13 cellular contexts compared by ENCODE assay signal in genomic region chr16:31338166-31338685, GRCh38. TPM values are rescaled to one million over a fixed set of nuclear protein-coding genes. Genes with fewer than 3 reads are reported as not detected.
A peak's percentile ranks its signal among the peaks of the same experiment; 100 is the strongest.
DNase-seq lines count a peak whose midpoint lies in the region; ATAC-seq, FAIRE-seq and TF ChIP-seq lines count a peak whose summit lies in the region.
"Not testable (repeated sequence)": the region's sequence is repeated elsewhere in the genome, so short reads cannot be mapped to it uniquely, and the experiment has no call there.
"Had no signal": no experiment of that assay in that cellular context is flagged by ENCODE, and none has a peak within 500 bp of the region (broad histone marks: within the 10 kb centered on the region; RNA-seq: fewer than 3 reads in every experiment).

No MANE protein-coding gene starts in this region.

- TF ChIP-seq POLR2A in HepG2 (IDR thresholded peaks at IDR 0.05; ENCODE audit: insufficient read depth in 1 of 2, low read depth in 2 of 2, low read length in 2 of 2); testis (IDR thresholded peaks at IDR 0.05): not testable (repeated sequence)

- FAIRE-seq in HepG2 (lab: Jason Lieb, UNC): not testable (repeated sequence)

- DNase-seq in CD8-positive, alpha-beta T cell: peak in 5 of 7 experiments; percentile 28 to 81 (median 50)
- DNase-seq in activated CD4-positive, alpha-beta T cell treated with anti-CD3 and anti-CD28 coated beads, Interleukin-2, amount 10 ng/mL, durations not matched to agents 24 days and 14 days: peak; percentile 69
- DNase-seq in activated effector memory CD4-positive, alpha-beta T cell treated with anti-CD3 and anti-CD28 coated beads, Interleukin-2, amount 50 U/mL, for 16 hours: peak; percentile 41
- DNase-seq in HepG2 (ENCODE audit: low spot score): not testable (repeated sequence)
- DNase-seq in natural killer cell (peak; percentile 10), testis (peak; percentile 13)

- BruUV-seq in HepG2 (replicated peaks; lab: Mats Ljungman, UMichigan): not testable (repeated sequence)

- in situ Hi-C loops in HepG2 (cut with HindIII; ENCODE audit: extremely low pct_ligation_motif_present, low pct_unique_long_range_greater_than_20kb): not testable (repeated sequence)

- peak overlapping the region; percentile 88 for H3K27ac Mint-ChIP-seq in CD8-positive, alpha-beta T cell
- not testable (repeated sequence) for H3K27ac Mint-ChIP-seq in activated CD4-positive, alpha-beta T cell treated with anti-CD3 and anti-CD28 coated beads, Interleukin-2, amount 10 ng/mL, durations not matched to agents 24 days and 14 days; natural killer cell
- peak overlapping the region; percentile 54 for H3K27ac Mint-ChIP-seq in activated naive CD8-positive, alpha-beta T cell

- not testable (repeated sequence) for H3K9me3 ChIP-seq in CD8-positive, alpha-beta T cell (ENCODE audit: low read length); HepG2 (ENCODE audit: low read length); testis

- not testable (repeated sequence) for H3K79me2 ChIP-seq in HepG2 (ENCODE audit: insufficient read depth, low read length)

- WGBS in HepG2 (ENCODE audit: low lambda C conversion rate): 3% methylated on average over 4 of the region's 4 CpGs
- WGBS in testis, 2 donors: 70 to 80% methylated on average over 4 of the region's 4 CpGs

- not testable (repeated sequence) for H3K9me3 Mint-ChIP-seq in CD8-positive, alpha-beta T cell; activated CD4-positive, alpha-beta T cell treated with anti-CD3 and anti-CD28 coated beads, Interleukin-2, amount 10 ng/mL, durations not matched to agents 24 days and 14 days; activated naive CD8-positive, alpha-beta T cell (ENCODE audit: low read depth); natural killer cell

- H4K20me1 ChIP-seq in HepG2 (ENCODE audit: insufficient read depth, low read length): not testable (repeated sequence)

- not testable (repeated sequence) for H3K27ac ChIP-seq in CD8-positive, alpha-beta T cell (ENCODE audit: low read depth, low read length); HepG2 (ENCODE audit: extremely low read length, insufficient read depth, low read length); testis

- not testable (repeated sequence) for TF ChIP-seq RAD21 in HepG2 (CRISPR knock-in tag; IDR thresholded peaks at IDR 0.05)

- not testable (repeated sequence) for H3K27me3 Mint-ChIP-seq in CD8-positive, alpha-beta T cell (ENCODE audit: low read depth); activated naive CD8-positive, alpha-beta T cell
- peaks cover 26% of the 10 kb centered on the region for H3K27me3 Mint-ChIP-seq in activated CD4-positive, alpha-beta T cell treated with anti-CD3 and anti-CD28 coated beads, Interleukin-2, amount 10 ng/mL, durations not matched to agents 24 days and 14 days
- H3K27me3 Mint-ChIP-seq in natural killer cell (ENCODE audit: low read depth in 2 of 2): peaks cover 18 to 28% of the 10 kb centered on the region in 2 donors

- H3K36me3 Mint-ChIP-seq in CD8-positive, alpha-beta T cell; activated CD4-positive, alpha-beta T cell treated with anti-CD3 and anti-CD28 coated beads, Interleukin-2, amount 10 ng/mL, durations not matched to agents 24 days and 14 days (ENCODE audit: low read depth); activated naive CD8-positive, alpha-beta T cell; natural killer cell: not testable (repeated sequence)

- not testable (repeated sequence) for H3K4me2 ChIP-seq in HepG2 (ENCODE audit: low read depth, low read length)

- not testable (repeated sequence) for H3K27me3 ChIP-seq in CD8-positive, alpha-beta T cell (ENCODE audit: insufficient read depth, low read length); testis
- H3K27me3 ChIP-seq in HepG2 (ENCODE audit: control insufficient read depth in 1 of 2, insufficient read depth in 2 of 2, low read length in 2 of 2): peaks cover 1 to 30% of the 10 kb centered on the region in 2 experiments

- not testable (repeated sequence) for TF ChIP-seq EP300 in HepG2 (IDR thresholded peaks at IDR 0.05; ENCODE audit: low read depth in 2 of 2, low read length in 2 of 2); HepG2 (CRISPR knock-in tag; IDR thresholded peaks at IDR 0.05; ENCODE audit: borderline replicate concordance)

- peak overlapping the region; percentile 65 for H3K4me3 Mint-ChIP-seq in CD8-positive, alpha-beta T cell
- H3K4me3 Mint-ChIP-seq in activated CD4-positive, alpha-beta T cell treated with anti-CD3 and anti-CD28 coated beads, Interleukin-2, amount 10 ng/mL, durations not matched to agents 24 days and 14 days; natural killer cell: not testable (repeated sequence)
- H3K4me3 Mint-ChIP-seq in activated naive CD8-positive, alpha-beta T cell: peak overlapping the region; percentile 70

- POLR2A ChIA-PET in CD8-positive, alpha-beta T cell (lab: Charles Lee): interaction anchor here (1.0 kb wide), 1 partner anchor 11 kb away, joined by 3 read pairs; no protein-coding TSS in a partner anchor
- POLR2A ChIA-PET in HepG2 (lab: Yijun Ruan, JAX): not testable (repeated sequence)

- ATAC-seq in CD8-positive, alpha-beta T cell; HepG2; natural killer cell: not testable (repeated sequence)

- intact Hi-C loops in CD8-positive, alpha-beta T cell (cut with DNase I, micrococcal nuclease): loop anchor here in 1 of 2 experiments (10.0 kb wide), 2 partner anchors 153 to 193 kb away; partner anchors contain the start of gene FUS
- intact Hi-C loops in activated CD4-positive, alpha-beta T cell treated with anti-CD3 and anti-CD28 coated beads, Interleukin-2, amount 10 ng/mL, durations not matched to agents 24 days and 14 days (cut with micrococcal nuclease); HepG2 (cut with micrococcal nuclease; ENCODE audit: unreplicated experiment); testis (cut with DNase I; ENCODE audit: low total_unique reads): not testable (repeated sequence)
- intact Hi-C loops in natural killer cell (cut with micrococcal nuclease): loop anchor here (10.0 kb wide), 1 partner anchor 97 kb away; no protein-coding TSS in a partner anchor

- not testable (repeated sequence) for H3K9ac ChIP-seq in HepG2 (ENCODE audit: insufficient read depth, low read depth, low read length)

- not testable (repeated sequence) for H3K4me3 ChIP-seq in CD8-positive, alpha-beta T cell (ENCODE audit: low read depth, low read length); HepG2 (replicated peaks in 1 of 3; ENCODE audit: insufficient read depth in 1 of 3, low read depth in 2 of 3, low read length in 3 of 3); testis

- H3K36me3 ChIP-seq in CD8-positive, alpha-beta T cell (ENCODE audit: insufficient read depth, low read length); HepG2 (replicated peaks in 1 of 2; ENCODE audit: control insufficient read depth in 1 of 2, insufficient read depth in 2 of 2, low read length in 2 of 2); testis (ENCODE audit: low read depth, missing control alignments): not testable (repeated sequence)

- CTCF ChIA-PET in CD8-positive, alpha-beta T cell (lab: Charles Lee): interaction anchor here (1.0 kb wide), 1 partner anchor 10 kb away, joined by 3 read pairs; no protein-coding TSS in a partner anchor
- CTCF ChIA-PET in HepG2 (lab: Yijun Ruan, JAX; ENCODE audit: low intra/inter-chr PET ratio, low total read pairs): not testable (repeated sequence)

- not testable (repeated sequence) for H2AFZ ChIP-seq in HepG2 (ENCODE audit: low read length)

- not testable (repeated sequence) for TF ChIP-seq CTCF in CD8-positive, alpha-beta T cell (IDR thresholded peaks at IDR 0.05); HepG2 (CRISPR knock-in tag; IDR thresholded peaks at IDR 0.05); natural killer cell (IDR thresholded peaks at IDR 0.05); testis (IDR thresholded peaks at IDR 0.05)

- H3K4me1 Mint-ChIP-seq in CD8-positive, alpha-beta T cell (ENCODE audit: low read depth): peaks cover 33% of the 10 kb centered on the region
- peaks cover 18% of the 10 kb centered on the region for H3K4me1 Mint-ChIP-seq in activated CD4-positive, alpha-beta T cell treated with anti-CD3 and anti-CD28 coated beads, Interleukin-2, amount 10 ng/mL, durations not matched to agents 24 days and 14 days
- peaks cover 35% of the 10 kb centered on the region for H3K4me1 Mint-ChIP-seq in activated naive CD8-positive, alpha-beta T cell (ENCODE audit: low read depth)
- peaks cover 23 to 24% of the 10 kb centered on the region in 2 donors for H3K4me1 Mint-ChIP-seq in natural killer cell

- peaks cover 24% of the 10 kb centered on the region for H3K4me1 ChIP-seq in CD8-positive, alpha-beta T cell (ENCODE audit: insufficient read depth, low read length)
- H3K4me1 ChIP-seq in HepG2 (ENCODE audit: insufficient read depth, low read length); testis: not testable (repeated sequence)

RNA-seq across cellular contexts. Expression of gene ITGAX, which starts 16.8 kb away (rescaled TPM):
- total RNA-seq in CD8-positive, alpha-beta T cell: 1 to 10 TPM; 1.7 to 2.3 TPM
- total RNA-seq in activated CD4-positive, alpha-beta T cell treated with anti-CD3 and anti-CD28 coated beads, Interleukin-2, amount 10 ng/mL, durations not matched to agents 24 days and 14 days: 44.3 and 45.9 TPM in 2 replicates
- total RNA-seq in HepG2 (2016; rRNA removed; fragmentation: Illumina TruSeq; extraction: Trizol): not detected in 2 replicates
- 0.18 TPM in 1 of 2 replicates, not detected in the other for total RNA-seq in HepG2 (2016; cell fraction: cytosol; rRNA removed; fragmentation: Illumina TruSeq; extraction: Trizol; ENCODE audit: low read depth)
- total RNA-seq in HepG2 (2016; cell fraction: insoluble cytoplasmic fraction; rRNA removed; fragmentation: Illumina TruSeq; extraction: Trizol): not detected in 2 replicates
- not detected in 2 replicates for total RNA-seq in HepG2 (2016; cell fraction: membrane; rRNA removed; fragmentation: Illumina TruSeq; extraction: Trizol)
- total RNA-seq in HepG2 (2016; cell fraction: nucleus; rRNA removed; fragmentation: Illumina TruSeq; extraction: Trizol): not detected in 2 replicates
- polyA plus RNA-seq in HepG2 (2011; rRNA removed): 0.32 and 0.42 TPM in 2 replicates
- polyA plus RNA-seq in HepG2 (2011; cell fraction: cytosol; rRNA removed): 0.12 and 0.23 TPM in 2 replicates
- 1.00 and 1.2 TPM in 2 replicates for polyA plus RNA-seq in HepG2 (2011; cell fraction: nucleus; rRNA removed)
- polyA plus RNA-seq in HepG2 (2012): 0.07 and 0.17 TPM in 2 replicates
- polyA plus RNA-seq in HepG2 (2016; cell fraction: cytosol; fragmentation: Illumina TruSeq; extraction: Trizol; ENCODE audit: low read depth): not detected in 2 replicates
- polyA plus RNA-seq in HepG2 (2016; cell fraction: insoluble cytoplasmic fraction; fragmentation: Illumina TruSeq; extraction: Trizol; ENCODE audit: low read depth): not detected in 2 replicates
- not detected in 2 replicates for polyA plus RNA-seq in HepG2 (2016; cell fraction: membrane; fragmentation: Illumina TruSeq; extraction: Trizol; ENCODE audit: low read depth)
- not detected in 2 replicates for polyA plus RNA-seq in HepG2 (2016; cell fraction: nucleus; fragmentation: Illumina TruSeq; extraction: Trizol; ENCODE audit: insufficient read depth, low read depth)
- 0.05 and 0.28 TPM in 2 replicates for polyA minus RNA-seq in HepG2 (2011; rRNA and poly(A)+ RNA removed; ENCODE audit: low replicate concordance)
- polyA minus RNA-seq in HepG2 (2011; cell fraction: cytosol; rRNA and poly(A)+ RNA removed): 0.30 TPM in 1 of 2 replicates, not detected in the other
- 0.13 and 0.37 TPM in 2 replicates for polyA minus RNA-seq in HepG2 (2011; cell fraction: nucleus; rRNA and poly(A)+ RNA removed)
- 100 to 1,000 TPM; 224 to 249 (median 233) TPM for total RNA-seq in natural killer cell
- total RNA-seq in testis: 1 to 10 TPM in 1 of 2 donors, under 1 TPM in 1; 0.63 to 2.8 TPM
- 3.4 TPM for polyA plus RNA-seq in testis (ENCODE audit: insufficient read depth, low read depth, low replicate concordance)
- total RNA-seq: A673, Caco-2, H1 had no signal

RNA-seq across cellular contexts. Expression of gene ITGAD, which starts 54.9 kb away (rescaled TPM):
- total RNA-seq in CD8-positive, alpha-beta T cell: under 1 TPM in 1 of 2 experiments, not detected in 1; 0.16 TPM
- not detected in 2 replicates for total RNA-seq in activated CD4-positive, alpha-beta T cell treated with anti-CD3 and anti-CD28 coated beads, Interleukin-2, amount 10 ng/mL, durations not matched to agents 24 days and 14 days
- not detected in 2 replicates for total RNA-seq in HepG2 (2016; rRNA removed; fragmentation: Illumina TruSeq; extraction: Trizol)
- not detected in 2 replicates for total RNA-seq in HepG2 (2016; cell fraction: cytosol; rRNA removed; fragmentation: Illumina TruSeq; extraction: Trizol; ENCODE audit: low read depth)
- not detected in 2 replicates for total RNA-seq in HepG2 (2016; cell fraction: insoluble cytoplasmic fraction; rRNA removed; fragmentation: Illumina TruSeq; extraction: Trizol)
- not detected in 2 replicates for total RNA-seq in HepG2 (2016; cell fraction: membrane; rRNA removed; fragmentation: Illumina TruSeq; extraction: Trizol)
- total RNA-seq in HepG2 (2016; cell fraction: nucleus; rRNA removed; fragmentation: Illumina TruSeq; extraction: Trizol): not detected in 2 replicates
- not detected in 2 replicates for polyA plus RNA-seq in HepG2 (2011; rRNA removed)
- not detected in 2 replicates for polyA plus RNA-seq in HepG2 (2011; cell fraction: cytosol; rRNA removed)
- polyA plus RNA-seq in HepG2 (2011; cell fraction: nucleus; rRNA removed): not detected in 2 replicates
- polyA plus RNA-seq in HepG2 (2012): not detected in 2 replicates
- not detected in 2 replicates for polyA plus RNA-seq in HepG2 (2016; cell fraction: cytosol; fragmentation: Illumina TruSeq; extraction: Trizol; ENCODE audit: low read depth)
- not detected in 2 replicates for polyA plus RNA-seq in HepG2 (2016; cell fraction: insoluble cytoplasmic fraction; fragmentation: Illumina TruSeq; extraction: Trizol; ENCODE audit: low read depth)
- not detected in 2 replicates for polyA plus RNA-seq in HepG2 (2016; cell fraction: membrane; fragmentation: Illumina TruSeq; extraction: Trizol; ENCODE audit: low read depth)
- polyA plus RNA-seq in HepG2 (2016; cell fraction: nucleus; fragmentation: Illumina TruSeq; extraction: Trizol; ENCODE audit: insufficient read depth, low read depth): not detected in 2 replicates
- polyA minus RNA-seq in HepG2 (2011; rRNA and poly(A)+ RNA removed; ENCODE audit: low replicate concordance): not detected in 2 replicates
- not detected in 2 replicates for polyA minus RNA-seq in HepG2 (2011; cell fraction: cytosol; rRNA and poly(A)+ RNA removed)
- not detected in 2 replicates for polyA minus RNA-seq in HepG2 (2011; cell fraction: nucleus; rRNA and poly(A)+ RNA removed)
- 1 to 10 TPM; 1.0 to 2.9 (median 2.2) TPM for total RNA-seq in natural killer cell
- under 1 TPM in 1 of 2 donors, not detected in 1; 0.19 TPM for total RNA-seq in testis
- polyA plus RNA-seq in testis (ENCODE audit: insufficient read depth, low read depth, low replicate concordance): not detected
- total RNA-seq: A673, Caco-2, H1, H9 had no signal
- polyA plus RNA-seq: AG04450, CD14-positive monocyte had no signal

Comparison
In these comparisons a context has a peak if more than half of its experiments do, and no peak if none do; other contexts are left out.
1. RNA of gene ITGAX, which starts 16.8 kb away (total RNA-seq): 224 to 249 TPM in natural killer cell and 44.3 to 45.9 TPM in activated CD4-positive, alpha-beta T cell treated with anti-CD3 and anti-CD28 coated beads, Interleukin-2, amount 10 ng/mL, durations not matched to agents 24 days and 14 days; 0.63 to 2.8 TPM in testis, 1.7 to 2.3 TPM in CD8-positive, alpha-beta T cell and 0.18 TPM in HepG2; every median in the first group is over 10 times any median in the second.